Comparison of ENCODE assay signal across 8 cellular contexts in genomic region chr14:47674546-47675238, GRCh38. TPM values are rescaled to one million over a fixed set of nuclear protein-coding genes. Genes with fewer than 3 reads are reported as not detected.
DNase-seq lines count a peak whose midpoint lies in the region; ATAC-seq and TF ChIP-seq lines count a peak whose summit lies in the region.

No MANE protein-coding gene starts in this region.

- no peak for TF ChIP-seq EP300 in stomach (IDR thresholded peaks at IDR 0.05)

- H3K36me3 ChIP-seq in stomach, result no peaks in the 10 kb centered on the region

- peaks cover 3 to 65% (median 41%) of the 10 kb centered on the region in 3 donors for H3K27me3 ChIP-seq in stomach

- H3K4me3 ChIP-seq in WI38 (ENCODE audit: low read depth, low read length) (peak overlapping the region; percentile 52), stomach (peak overlapping the region; percentile 25 to 43 (median 37))

- H3K9me3 ChIP-seq in stomach, result peaks cover 0 to 3% (median 0%) of the 10 kb centered on the region in 4 donors

- H3K4me1 ChIP-seq in stomach, result peaks cover 0 to 27% (median 21%) of the 10 kb centered on the region in 4 donors

- no peak overlapping the region for H3K27ac ChIP-seq in stomach

- intact Hi-C loops in stomach (cut with DNase I; ENCODE audit: low total_unique reads), result no loop called here

- no peak for TF ChIP-seq CTCF in WI38 (IDR thresholded peaks at IDR 0.05; ENCODE audit: low read depth, low read length)
- TF ChIP-seq CTCF in stomach (IDR thresholded peaks at IDR 0.05), result no peak

- DNase-seq in NCI-H524 (lab: John Stamatoyannopoulos, UW) (peak; percentile 48 to 55), NCI-H524 treated with DMSO at 0.1 percent for 48 hours (lab: John Stamatoyannopoulos, UW) (no peak), iris pigment epithelial cell (ENCODE audit: low read depth) (peak; percentile 3), stomach (no peak), SKM-1 treated with dmso at 0.1 percent for 144 hours (lab: John Stamatoyannopoulos, UW; ENCODE audit: unreplicated experiment) (no peak), activated gamma-delta T cell treated with Interleukin-2 at 50 U/mL for 16 hours (no peak)

- no peak for ATAC-seq in HG03039 (IDR thresholded peaks at IDR 0.05; ENCODE audit: unreplicated experiment)

- 2 to 9% (median 4%) methylated on average over 19 to 71 of the region's 71 CpGs for WGBS in stomach, 5 donors

- no peak for TF ChIP-seq POLR2A in stomach (IDR thresholded peaks at IDR 0.05)

RNA-seq across cellular contexts. Expression of gene MDGA2, which starts 0.7 kb away (rescaled TPM):
- 1 to 10 TPM in 1 of 5 donors, under 1 TPM in 1, not detected in 3; 0.14 to 2.9 TPM for total RNA-seq in stomach
- polyA plus RNA-seq in stomach, result not detected

Comparison
In these comparisons a context has a peak if more than half of its experiments do, and no peak if none do; other contexts are left out.
1. DNase-seq: peak in NCI-H524 (2 of 2) and iris pigment epithelial cell (single experiment); none in NCI-H524 treated with DMSO at 0.1 percent for 48 hours (single experiment), stomach (single experiment), SKM-1 treated with dmso at 0.1 percent for 144 hours (single experiment) and activated gamma-delta T cell treated with Interleukin-2 at 50 U/mL for 16 hours (single experiment).